ENCODE assay signal across 20 cellular contexts in the genomic region with DNA sequence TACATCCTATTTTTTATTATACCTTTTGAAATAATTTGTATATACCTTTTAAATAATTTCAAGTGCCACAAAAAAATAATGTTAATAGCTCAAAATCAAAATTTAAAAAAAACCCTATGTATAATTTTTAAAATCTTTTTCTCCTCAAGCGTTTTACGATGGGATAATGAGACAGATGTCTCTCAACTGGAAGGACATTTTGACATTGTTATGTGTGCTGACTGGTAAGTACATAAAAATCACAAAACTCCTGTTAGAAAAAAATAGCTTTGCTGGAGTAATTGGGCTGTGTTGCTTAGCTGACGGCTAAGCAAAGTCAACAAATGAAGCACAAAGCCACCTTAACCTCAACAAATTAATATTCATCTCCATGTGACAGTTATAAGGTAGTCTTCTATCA.
"Had no signal": no experiment of that assay in that cellular context is flagged by ENCODE, and none has a peak within 500 bp of the region (broad histone marks: within the 10 kb centered on the region; RNA-seq: fewer than 3 reads in every experiment).

No MANE protein-coding gene starts in this region.

- H3K27me3 ChIP-seq: breast epithelium had no signal

- H3K36me3 ChIP-seq: breast epithelium had no signal

- H3K4me3 ChIP-seq: breast epithelium, coronary artery, SK-N-MC had no signal

- DNase-seq: activated CD4-positive, alpha-beta memory T cell treated with anti-CD3 and anti-CD28 coated beads for 36 hours; activated CD4-positive, alpha-beta T cell treated with anti-CD3 and anti-CD28 coated beads, Interleukin-2, amount 10 ng/mL, durations not matched to agents 7 days and 5 days; activated CD4-positive, CD25-positive, alpha-beta regulatory T cell; activated CD8-positive, alpha-beta memory T cell treated with anti-CD3 and anti-CD28 coated beads for 24 hours; activated naive CD4-positive, alpha-beta T cell treated with anti-CD3 and anti-CD28 coated beads, Interleukin-2, amount 50 U/mL, for 16 hours; activated naive CD8-positive, alpha-beta T cell treated with anti-CD3 and anti-CD28 coated beads, Interleukin-2, amount 10 ng/mL, durations not matched to agents 7 days and 5 days; activated T-cell treated with anti-CD3 and anti-CD28 coated beads for 4 hours; activated T-cell treated with anti-CD3 and anti-CD28 coated beads, Interleukin-2, amount 50 U/mL, for 72 hours; aorta; caudate nucleus; NCI-H1694 treated with DMSO at 0.1 percent for 48 hours; NCI-H2107; NCI-H2171 treated with DMSO at 0.1 percent for 48 hours; NCI-H226; NCI-H526; T-helper 1 cell had no signal

- H3K9me3 ChIP-seq: breast epithelium had no signal

- H3K4me1 ChIP-seq: breast epithelium had no signal

- H3K27ac ChIP-seq: breast epithelium, coronary artery, SK-N-MC, VCaP had no signal
